In the genomic region with DNA sequence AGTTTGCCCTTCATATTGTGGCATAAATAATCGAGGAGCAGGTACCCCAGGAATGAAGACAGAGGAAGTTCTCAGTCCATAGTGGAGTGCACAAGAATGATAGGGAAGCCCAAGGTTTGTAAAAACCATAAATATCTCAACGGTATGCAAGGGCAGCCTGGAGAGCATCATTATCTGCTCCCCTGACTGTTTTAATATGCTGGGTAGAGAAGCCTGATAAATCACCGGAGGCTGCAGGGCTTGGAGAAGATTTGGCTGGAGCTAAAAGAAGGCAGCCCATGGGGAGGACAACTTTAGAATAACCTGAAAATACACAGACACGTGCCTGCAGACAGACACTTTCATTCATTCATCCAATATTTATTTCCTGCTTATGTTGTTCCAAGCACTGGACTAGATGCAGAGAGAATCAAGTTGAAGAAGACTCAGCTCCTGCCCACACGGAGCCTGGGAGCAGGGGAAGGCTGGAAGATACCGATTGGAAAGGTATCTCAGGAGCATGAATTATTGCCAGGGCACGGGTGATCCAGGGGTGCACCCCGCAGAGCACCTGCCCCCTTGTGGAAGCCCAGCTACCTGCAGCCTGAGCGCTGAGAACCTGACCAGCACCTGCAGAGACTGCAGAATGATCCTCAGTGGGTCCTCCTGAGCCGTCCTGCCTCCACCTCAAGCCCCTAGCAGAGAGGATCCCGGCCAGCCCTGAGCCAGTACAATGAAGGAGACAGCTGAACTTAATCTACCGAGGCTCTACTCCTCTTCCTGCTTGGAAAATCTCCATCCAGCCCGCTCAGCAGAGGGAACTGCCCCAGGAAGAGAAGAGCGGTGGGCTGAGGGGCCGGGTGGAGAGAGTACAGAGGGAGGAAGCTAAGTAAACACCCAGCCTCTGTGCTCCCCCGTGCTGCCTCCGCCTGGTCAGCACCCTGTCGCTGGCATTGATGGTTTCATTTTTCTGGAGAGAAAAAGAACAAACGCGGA, we compare ENCODE assay signal across 8 cellular contexts.
A peak's percentile ranks its signal among the peaks of the same experiment; 100 is the strongest.
DNase-seq lines count a peak whose midpoint lies in the region; FAIRE-seq and TF ChIP-seq lines count a peak whose summit lies in the region.

No MANE protein-coding gene starts in this region.

- H3F3A ChIP-seq in GM23248 (ENCODE audit: insufficient read depth): no peaks in the 10 kb centered on the region
- no peaks in the 10 kb centered on the region for H3F3A ChIP-seq in neural progenitor cell (ENCODE audit: low read depth)

- H4K5ac ChIP-seq in H1 (ENCODE audit: insufficient read length, low read depth, low read length): no peak overlapping the region

- H3K4me1 ChIP-seq in CD4-positive, alpha-beta memory T cell (ENCODE audit: insufficient read depth, low read length): no peaks in the 10 kb centered on the region
- H3K4me1 ChIP-seq in GM23248 (ENCODE audit: insufficient read depth) (no peaks in the 10 kb centered on the region), H1 (replicated peaks in 1 of 4; ENCODE audit: control insufficient read depth in 3 of 4, insufficient read depth in 4 of 4, low read length in 3 of 4) (peaks cover 0 to 3% (median 0%) of the 10 kb centered on the region in 4 experiments; a peak in 2 of 7 replicates), neural progenitor cell (no peaks in the 10 kb centered on the region), tibial nerve (peaks cover 0 to 9% (median 0%) of the 10 kb centered on the region in 4 donors), mesenchymal stem cell (ENCODE audit: control insufficient read depth, insufficient read depth, low read depth, low read length) (no peaks in the 10 kb centered on the region)

- TF ChIP-seq EP300 in H1 (IDR thresholded peaks at IDR 0.05; ENCODE audit: borderline replicate concordance in 1 of 2, low read depth in 2 of 2, low read length in 2 of 2) (no peak), tibial nerve (IDR thresholded peaks at IDR 0.05) (no peak)

- H3K27ac Mint-ChIP-seq in CD4-positive, alpha-beta memory T cell: peak overlapping the region in 1 of 7 donors; percentile 8
- H3K27ac Mint-ChIP-seq in activated CD4-positive, alpha-beta memory T cell treated with anti-CD3 and anti-CD28 coated beads for 36 hours: no peak overlapping the region
- H3K27ac Mint-ChIP-seq in neural progenitor cell: no peak overlapping the region

- in situ Hi-C loops in GM23248 (cut with MboI): no loop called here

- no peak overlapping the region for H3K9ac ChIP-seq in GM23248
- no peak overlapping the region for H3K9ac ChIP-seq in H1 (replicated peaks in 1 of 4; ENCODE audit: extremely low read depth in 1 of 4, low read depth in 3 of 4, low read length in 3 of 4)
- H3K9ac ChIP-seq in neural progenitor cell: no peak overlapping the region
- H3K9ac ChIP-seq in mesenchymal stem cell (ENCODE audit: low read length): no peak overlapping the region

- no peak for TF ChIP-seq POLR2A in H1 (IDR thresholded peaks at IDR 0.05; ENCODE audit: control extremely low read depth in 1 of 2, low read depth in 2 of 2, low read length in 2 of 2)
- no peak for TF ChIP-seq POLR2A in tibial nerve (IDR thresholded peaks at IDR 0.05)

- H2BK120ac ChIP-seq in H1 (replicated peaks; ENCODE audit: low read depth, low read length) (no peak overlapping the region), mesenchymal stem cell (ENCODE audit: low read depth, low read length) (no peak overlapping the region)

- peak; percentile 71 for FAIRE-seq in H1 (lab: Jason Lieb, UNC)

- TF ChIP-seq CTCF in H1 (IDR thresholded peaks at IDR 0.05; ENCODE audit: control extremely low read depth in 1 of 3, insufficient read depth in 1 of 3, low read depth in 1 of 3, low read length in 3 of 3) (peak; percentile 86 to 99 (median 95)), neural progenitor cell (IDR thresholded peaks at IDR 0.05) (peak; percentile 77), tibial nerve (IDR thresholded peaks at IDR 0.05) (peak; percentile 50 to 60 (median 53))

- peak; percentile 78 to 81 for TF ChIP-seq RAD21 in H1 (IDR thresholded peaks at IDR 0.05 in 1 of 2, conservative IDR thresholded peaks at IDR 0.05 in 1 of 2; ENCODE audit: low read depth in 2 of 2, low read length in 2 of 2)

- WGBS in GM23248 (ENCODE audit: low coverage in 1 of 2, low lambda C conversion rate in 2 of 2, missing lambda C conversion rate in 2 of 2), 2 experiments: 12% methylated on average over 20 of the region's 20 CpGs
- 55% methylated on average over 20 of the region's 20 CpGs; no CpG with 5 or more reads in 1 of the 2 experiments for WGBS in H1 (ENCODE audit: extremely low coverage in 1 of 2, insufficient coverage in 1 of 2, insufficient read length in 1 of 2, insufficient replicate concordance in 2 of 2, low coverage in 1 of 2, low lambda C conversion rate in 2 of 2, missing lambda C conversion rate in 1 of 2), 2 experiments
- WGBS in tibial nerve, 2 donors: 10 to 15% methylated on average over 20 of the region's 20 CpGs
- 32% methylated on average over 17 of the region's 20 CpGs for WGBS in mesenchymal stem cell

- no peak overlapping the region; the same call in 1 of the 2 replicates for H3K18ac ChIP-seq in H1 (ENCODE audit: extremely low read depth, low read length)
- no peak overlapping the region for H3K18ac ChIP-seq in mesenchymal stem cell (ENCODE audit: low read depth in 1 of 2, low read length in 2 of 2)

- H3K4me2 ChIP-seq in GM23248 (ENCODE audit: unreplicated experiment) (no peak overlapping the region), H1 (ENCODE audit: insufficient read depth in 1 of 2, low read depth in 2 of 2, low read length in 2 of 2) (no peak overlapping the region), neural progenitor cell (no peak overlapping the region), mesenchymal stem cell (ENCODE audit: low read length, poor library complexity, severe bottlenecking) (no peak overlapping the region)

- H3K4me3 ChIP-seq in CD4-positive, alpha-beta memory T cell (ENCODE audit: low read length in 2 of 2): no peak overlapping the region
- no peak overlapping the region for H3K4me3 ChIP-seq in GM23248
- H3K4me3 ChIP-seq in H1 (ENCODE audit: extremely low read depth in 1 of 4, insufficient read depth in 2 of 4, low read depth in 3 of 4, low read length in 4 of 4): no peak overlapping the region
- no peak overlapping the region for H3K4me3 ChIP-seq in neural progenitor cell
- H3K4me3 ChIP-seq in tibial nerve: peak overlapping the region in 1 of 4 donors; percentile 13
- peak overlapping the region in 1 of 2 experiments; percentile 38 for H3K4me3 ChIP-seq in mesenchymal stem cell (ENCODE audit: insufficient read depth in 1 of 2, low read depth in 1 of 2, low read length in 2 of 2)

- CTCF ChIA-PET in CD4-positive, alpha-beta memory T cell (lab: Charles Lee; ENCODE audit: partially characterized antibody): interaction anchor here (0.7 to 4.2 kb wide), 7 partner anchors 11 to 648 kb away, joined by 3 to 44 read pairs (median 3); no protein-coding TSS in a partner anchor
- CTCF ChIA-PET in activated CD4-positive, alpha-beta memory T cell treated with anti-CD3 and anti-CD28 coated beads for 36 hours (lab: Charles Lee): interaction anchor here (0.6 to 3.1 kb wide), 8 partner anchors 10 to 278 kb away, joined by 3 to 11 read pairs (median 4); no protein-coding TSS in a partner anchor
- CTCF ChIA-PET in H1 (lab: Charles Lee; ENCODE audit: partially characterized antibody): interaction anchor here (0.6 to 12.0 kb wide), 46 partner anchors 11 to 1410 kb away, joined by 3 to 110 read pairs (median 4); no protein-coding TSS in a partner anchor

- H3K79me2 ChIP-seq in GM23248 (ENCODE audit: insufficient read depth) (no peaks in the 10 kb centered on the region), H1 (ENCODE audit: control insufficient read depth in 1 of 2, insufficient read depth in 2 of 2, low read length in 2 of 2) (no peaks in the 10 kb centered on the region), neural progenitor cell (ENCODE audit: low read depth) (no peaks in the 10 kb centered on the region)

- no peak overlapping the region for H3K56ac ChIP-seq in H1 (replicated peaks; ENCODE audit: insufficient read length, low read depth, low read length)

- H2BK20ac ChIP-seq in H1 (ENCODE audit: low read length): no peak overlapping the region

- H3K4ac ChIP-seq in H1 (replicated peaks; ENCODE audit: insufficient read length, low read depth, low read length) (no peak overlapping the region), mesenchymal stem cell (ENCODE audit: low read depth in 1 of 2, low read length in 2 of 2) (no peak overlapping the region)

- no peaks in the 10 kb centered on the region for H3K27me3 ChIP-seq in CD4-positive, alpha-beta memory T cell (ENCODE audit: insufficient read depth, low read length)
- H3K27me3 ChIP-seq in GM23248 (replicated peaks; ENCODE audit: insufficient read depth): peaks cover 10% of the 10 kb centered on the region; the same call in 1 of the 2 replicates
- H3K27me3 ChIP-seq in H1 (replicated peaks in 1 of 4; ENCODE audit: control insufficient read depth in 3 of 4, extremely low read depth in 1 of 4, insufficient read depth in 3 of 4, low read length in 3 of 4): no peaks in the 10 kb centered on the region
- H3K27me3 ChIP-seq in neural progenitor cell: no peaks in the 10 kb centered on the region
- no peaks in the 10 kb centered on the region for H3K27me3 ChIP-seq in tibial nerve
- peaks cover 0 to 76% of the 10 kb centered on the region in 2 experiments for H3K27me3 ChIP-seq in mesenchymal stem cell (ENCODE audit: control insufficient read depth in 1 of 2, insufficient read depth in 1 of 2, low read length in 2 of 2)

- H2AFZ ChIP-seq in GM23248 (no peak overlapping the region), H1 (ENCODE audit: low read length) (no peak overlapping the region), neural progenitor cell (replicated peaks) (peak overlapping the region; percentile 31), mesenchymal stem cell (ENCODE audit: low read depth, low read length) (no peak overlapping the region)

- H3K79me1 ChIP-seq in H1 (ENCODE audit: low read depth, low read length): no peaks in the 10 kb centered on the region
- no peaks in the 10 kb centered on the region for H3K79me1 ChIP-seq in mesenchymal stem cell (replicated peaks; ENCODE audit: low read length, poor library complexity, severe bottlenecking)

- H2BK5ac ChIP-seq in H1 (ENCODE audit: low read depth, low read length) (no peak overlapping the region), mesenchymal stem cell (ENCODE audit: low read depth, low read length, poor library complexity, severe bottlenecking) (no peak overlapping the region)

- H3K9me3 Mint-ChIP-seq in CD4-positive, alpha-beta memory T cell: no peaks in the 10 kb centered on the region
- H3K9me3 Mint-ChIP-seq in activated CD4-positive, alpha-beta memory T cell treated with anti-CD3 and anti-CD28 coated beads for 36 hours: no peaks in the 10 kb centered on the region
- H3K9me3 Mint-ChIP-seq in neural progenitor cell: no peaks in the 10 kb centered on the region

- H3K9me2 ChIP-seq in GM23248 (ENCODE audit: insufficient read depth): no peaks in the 10 kb centered on the region

- H3K27ac ChIP-seq in CD4-positive, alpha-beta memory T cell (ENCODE audit: low read depth, low read length): no peak overlapping the region
- H3K27ac ChIP-seq in GM23248 (no peak overlapping the region), H1 (ENCODE audit: low read depth, low read length) (no peak overlapping the region), neural progenitor cell (no peak overlapping the region), tibial nerve (no peak overlapping the region), mesenchymal stem cell (ENCODE audit: low read length, poor library complexity, severe bottlenecking) (no peak overlapping the region)

- no peaks in the 10 kb centered on the region for H3K23me2 ChIP-seq in H1 (ENCODE audit: low read depth, low read length)

- H2BK15ac ChIP-seq in H1 (ENCODE audit: low read length) (no peak overlapping the region), mesenchymal stem cell (ENCODE audit: low read depth, poor library complexity, severe bottlenecking) (no peak overlapping the region)

- H3K4me3 Mint-ChIP-seq in CD4-positive, alpha-beta memory T cell: no peak overlapping the region
- H3K4me3 Mint-ChIP-seq in activated CD4-positive, alpha-beta memory T cell treated with anti-CD3 and anti-CD28 coated beads for 36 hours: no peak overlapping the region
- no peak overlapping the region for H3K4me3 Mint-ChIP-seq in neural progenitor cell

- no peak overlapping the region for H2BK12ac ChIP-seq in H1 (ENCODE audit: low read depth, low read length)
- H2BK12ac ChIP-seq in mesenchymal stem cell (ENCODE audit: low read length in 2 of 2): no peak overlapping the region

- H3K36me3 ChIP-seq in CD4-positive, alpha-beta memory T cell (ENCODE audit: insufficient read depth, low read length): no peaks in the 10 kb centered on the region
- H3K36me3 ChIP-seq in GM23248 (ENCODE audit: low read depth): no peaks in the 10 kb centered on the region
- H3K36me3 ChIP-seq in H1 (ENCODE audit: control insufficient read depth in 2 of 4, insufficient read depth in 4 of 4, low read length in 3 of 4): no peaks in the 10 kb centered on the region
- H3K36me3 ChIP-seq in neural progenitor cell: no peaks in the 10 kb centered on the region
- no peaks in the 10 kb centered on the region for H3K36me3 ChIP-seq in tibial nerve
- no peaks in the 10 kb centered on the region for H3K36me3 ChIP-seq in mesenchymal stem cell (ENCODE audit: control insufficient read depth in 1 of 2, insufficient read depth in 2 of 2, low read depth in 1 of 2, low read length in 2 of 2)

- no peak overlapping the region for H2AK5ac ChIP-seq in H1 (ENCODE audit: low read depth, low read length)
- no peak overlapping the region for H2AK5ac ChIP-seq in mesenchymal stem cell (ENCODE audit: low read length, severe bottlenecking)

- no peak overlapping the region for H3K14ac ChIP-seq in H1 (ENCODE audit: insufficient read length)
- no peak overlapping the region for H3K14ac ChIP-seq in mesenchymal stem cell (ENCODE audit: low read length in 2 of 2)

- H3K23ac ChIP-seq in H1 (ENCODE audit: insufficient read length) (no peak overlapping the region), mesenchymal stem cell (ENCODE audit: low read length in 2 of 2) (no peak overlapping the region)

- H3K27me3 Mint-ChIP-seq in CD4-positive, alpha-beta memory T cell: peaks cover 3 to 18% of the 10 kb centered on the region in 2 donors
- H3K27me3 Mint-ChIP-seq in activated CD4-positive, alpha-beta memory T cell treated with anti-CD3 and anti-CD28 coated beads for 36 hours: peaks cover 6% of the 10 kb centered on the region
- peaks cover 4% of the 10 kb centered on the region for H3K27me3 Mint-ChIP-seq in neural progenitor cell (ENCODE audit: insufficient read depth, low read depth)

- H3K36me3 Mint-ChIP-seq in CD4-positive, alpha-beta memory T cell: no peaks in the 10 kb centered on the region
- no peaks in the 10 kb centered on the region for H3K36me3 Mint-ChIP-seq in activated CD4-positive, alpha-beta memory T cell treated with anti-CD3 and anti-CD28 coated beads for 36 hours
- H3K36me3 Mint-ChIP-seq in neural progenitor cell: no peaks in the 10 kb centered on the region

- DNase-seq in CD4-positive, alpha-beta memory T cell: peak in 4 of 5 donors; percentile 45 to 51 (median 47)
- DNase-seq in GM23248 (peak; percentile 42), NCI-H2227 (lab: John Stamatoyannopoulos, UW; ENCODE audit: unreplicated experiment) (peak; percentile 52), H1 (ENCODE audit: low read depth in 1 of 2, low spot score in 2 of 2) (peak; percentile 39 to 91), neural progenitor cell (ENCODE audit: low spot score) (peak; percentile 69), tibial nerve (ENCODE audit: low spot score in 2 of 2) (peak in 1 of 2 donors; percentile 15), mesenchymal stem cell (no peak)
- peak; percentile 72 for DNase-seq in activated CD4-positive, alpha-beta memory T cell treated with anti-CD3 and anti-CD28 coated beads for 36 hours

- intact Hi-C loops in CD4-positive, alpha-beta memory T cell (cut with micrococcal nuclease): loop anchor here (5.0 kb wide), 1 partner anchor 346 kb away; no protein-coding TSS in a partner anchor
- intact Hi-C loops in activated CD4-positive, alpha-beta memory T cell treated with anti-CD3 and anti-CD28 coated beads for 36 hours (cut with micrococcal nuclease): no loop called here

- peak overlapping the region; percentile 12; the same call in 1 of the 2 replicates for H4K8ac ChIP-seq in H1 (ENCODE audit: extremely low read depth, insufficient read depth, low read length)
- no peak overlapping the region for H4K8ac ChIP-seq in mesenchymal stem cell (ENCODE audit: low read length)

- H4K91ac ChIP-seq in H1 (replicated peaks; ENCODE audit: insufficient read length, low read length) (no peak overlapping the region), mesenchymal stem cell (ENCODE audit: low read length) (no peak overlapping the region)

- H3K4me1 Mint-ChIP-seq in CD4-positive, alpha-beta memory T cell: peaks cover 0 to 7% (median 2%) of the 10 kb centered on the region in 4 donors
- H3K4me1 Mint-ChIP-seq in activated CD4-positive, alpha-beta memory T cell treated with anti-CD3 and anti-CD28 coated beads for 36 hours (ENCODE audit: low read depth): no peaks in the 10 kb centered on the region
- H3K4me1 Mint-ChIP-seq in neural progenitor cell: peaks cover 10% of the 10 kb centered on the region

- no peaks in the 10 kb centered on the region for H4K20me1 ChIP-seq in GM23248 (ENCODE audit: insufficient read depth)
- no peaks in the 10 kb centered on the region for H4K20me1 ChIP-seq in H1 (replicated peaks in 1 of 2; ENCODE audit: control insufficient read depth in 1 of 2, insufficient read depth in 2 of 2, low read length in 2 of 2)
- no peaks in the 10 kb centered on the region for H4K20me1 ChIP-seq in neural progenitor cell (ENCODE audit: low read depth)

- H3K9me3 ChIP-seq in CD4-positive, alpha-beta memory T cell (ENCODE audit: control insufficient read depth in 1 of 2, low read length in 2 of 2): no peaks in the 10 kb centered on the region
- H3K9me3 ChIP-seq in GM23248 (ENCODE audit: low read depth) (no peaks in the 10 kb centered on the region), H1 (ENCODE audit: insufficient read depth in 2 of 2, low read depth in 1 of 2, low read length in 1 of 2) (no peaks in the 10 kb centered on the region), neural progenitor cell (ENCODE audit: low read depth) (no peaks in the 10 kb centered on the region), tibial nerve (no peaks in the 10 kb centered on the region), mesenchymal stem cell (ENCODE audit: control insufficient read depth, low read length) (no peaks in the 10 kb centered on the region)

- POLR2A ChIA-PET in CD4-positive, alpha-beta memory T cell (lab: Charles Lee; ENCODE audit: partially characterized antibody): no interaction called here
- POLR2A ChIA-PET in activated CD4-positive, alpha-beta memory T cell treated with anti-CD3 and anti-CD28 coated beads for 36 hours (lab: Charles Lee): no interaction called here
- POLR2A ChIA-PET in H1 (lab: Charles Lee; ENCODE audit: partially characterized antibody): no interaction called here
